1 cellular context compared by ENCODE assay signal in the genomic region with DNA sequence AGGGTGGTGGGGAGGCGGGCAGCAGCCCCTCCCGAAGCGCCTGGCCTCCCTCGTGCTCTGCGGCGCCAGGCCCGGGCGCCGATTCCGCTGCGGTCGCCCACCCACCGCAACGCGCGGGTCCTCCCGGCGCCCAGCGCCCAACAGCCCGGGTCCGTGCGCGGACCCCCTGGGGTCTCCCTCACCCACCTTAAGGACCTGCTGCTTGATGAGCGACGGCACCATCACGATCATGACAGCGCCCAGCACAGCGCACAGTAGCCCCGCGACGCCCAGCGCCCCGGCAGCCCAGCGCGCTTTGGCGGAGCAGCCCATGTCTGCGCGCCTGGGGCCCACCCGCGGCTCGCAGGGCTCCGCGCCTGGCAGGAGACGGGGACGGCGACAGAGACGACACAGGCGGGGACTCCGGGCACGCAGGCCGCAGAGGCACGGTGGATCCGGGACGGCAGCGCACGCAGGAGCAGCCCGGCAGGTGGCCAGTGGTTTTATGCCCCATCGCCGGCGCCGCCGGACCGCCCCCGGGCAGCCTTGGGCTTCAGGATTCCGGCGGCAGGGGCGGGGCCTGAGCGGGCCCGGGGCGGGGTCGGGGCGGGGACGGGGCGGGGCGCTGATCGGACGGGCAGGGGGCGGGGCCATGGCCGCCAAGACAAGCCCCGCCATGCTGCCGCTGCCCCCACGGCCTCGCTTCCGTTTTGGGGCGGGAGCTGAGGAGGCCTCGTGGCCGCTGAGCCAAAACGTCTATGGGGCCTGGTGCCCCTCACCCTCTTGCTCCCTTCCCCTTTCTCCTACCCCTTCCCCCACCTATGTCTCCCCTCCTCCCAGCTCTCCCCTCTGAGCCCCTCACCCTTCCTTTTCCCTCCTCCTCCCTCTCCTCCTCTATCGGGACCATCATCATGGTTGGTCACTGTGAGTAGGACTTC.
TF ChIP-seq lines count a peak whose summit lies in the region.

A gene with protein sequence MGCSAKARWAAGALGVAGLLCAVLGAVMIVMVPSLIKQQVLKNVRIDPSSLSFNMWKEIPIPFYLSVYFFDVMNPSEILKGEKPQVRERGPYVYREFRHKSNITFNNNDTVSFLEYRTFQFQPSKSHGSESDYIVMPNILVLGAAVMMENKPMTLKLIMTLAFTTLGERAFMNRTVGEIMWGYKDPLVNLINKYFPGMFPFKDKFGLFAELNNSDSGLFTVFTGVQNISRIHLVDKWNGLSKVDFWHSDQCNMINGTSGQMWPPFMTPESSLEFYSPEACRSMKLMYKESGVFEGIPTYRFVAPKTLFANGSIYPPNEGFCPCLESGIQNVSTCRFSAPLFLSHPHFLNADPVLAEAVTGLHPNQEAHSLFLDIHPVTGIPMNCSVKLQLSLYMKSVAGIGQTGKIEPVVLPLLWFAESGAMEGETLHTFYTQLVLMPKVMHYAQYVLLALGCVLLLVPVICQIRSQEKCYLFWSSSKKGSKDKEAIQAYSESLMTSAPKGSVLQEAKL (minus strand): TSS at position 456 of the 917 bp plus-strand sequence. CDS start 144 bp downstream, at position 312.

TF ChIP-seq in HepG2, 621 proteins besides CTCF, POLR2A, EP300 and RAD21 (continued from another document and continues in another):
- TF ChIP-seq, protein P1, sequence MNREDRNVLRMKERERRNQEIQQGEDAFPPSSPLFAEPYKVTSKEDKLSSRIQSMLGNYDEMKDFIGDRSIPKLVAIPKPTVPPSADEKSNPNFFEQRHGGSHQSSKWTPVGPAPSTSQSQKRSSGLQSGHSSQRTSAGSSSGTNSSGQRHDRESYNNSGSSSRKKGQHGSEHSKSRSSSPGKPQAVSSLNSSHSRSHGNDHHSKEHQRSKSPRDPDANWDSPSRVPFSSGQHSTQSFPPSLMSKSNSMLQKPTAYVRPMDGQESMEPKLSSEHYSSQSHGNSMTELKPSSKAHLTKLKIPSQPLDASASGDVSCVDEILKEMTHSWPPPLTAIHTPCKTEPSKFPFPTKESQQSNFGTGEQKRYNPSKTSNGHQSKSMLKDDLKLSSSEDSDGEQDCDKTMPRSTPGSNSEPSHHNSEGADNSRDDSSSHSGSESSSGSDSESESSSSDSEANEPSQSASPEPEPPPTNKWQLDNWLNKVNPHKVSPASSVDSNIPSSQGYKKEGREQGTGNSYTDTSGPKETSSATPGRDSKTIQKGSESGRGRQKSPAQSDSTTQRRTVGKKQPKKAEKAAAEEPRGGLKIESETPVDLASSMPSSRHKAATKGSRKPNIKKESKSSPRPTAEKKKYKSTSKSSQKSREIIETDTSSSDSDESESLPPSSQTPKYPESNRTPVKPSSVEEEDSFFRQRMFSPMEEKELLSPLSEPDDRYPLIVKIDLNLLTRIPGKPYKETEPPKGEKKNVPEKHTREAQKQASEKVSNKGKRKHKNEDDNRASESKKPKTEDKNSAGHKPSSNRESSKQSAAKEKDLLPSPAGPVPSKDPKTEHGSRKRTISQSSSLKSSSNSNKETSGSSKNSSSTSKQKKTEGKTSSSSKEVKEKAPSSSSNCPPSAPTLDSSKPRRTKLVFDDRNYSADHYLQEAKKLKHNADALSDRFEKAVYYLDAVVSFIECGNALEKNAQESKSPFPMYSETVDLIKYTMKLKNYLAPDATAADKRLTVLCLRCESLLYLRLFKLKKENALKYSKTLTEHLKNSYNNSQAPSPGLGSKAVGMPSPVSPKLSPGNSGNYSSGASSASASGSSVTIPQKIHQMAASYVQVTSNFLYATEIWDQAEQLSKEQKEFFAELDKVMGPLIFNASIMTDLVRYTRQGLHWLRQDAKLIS (CRISPR knock-in tag; IDR thresholded peaks at IDR 0.05) = 0 out of 2 replicates have a peak, but pooled peaks have one; percentile 84
- TF ChIP-seq NFAT5 (CRISPR knock-in tag; IDR thresholded peaks at IDR 0.05) = 0 out of 2 replicates have a peak, but pooled peaks have one; percentile 45
- peak; percentile 82; the same call in 1 of the 2 replicates for TF ChIP-seq MAZ (IDR thresholded peaks at IDR 0.05; ENCODE audit: borderline replicate concordance, low read depth, low read length)
- no peak for TF ChIP-seq MAZ (CRISPR knock-in tag; IDR thresholded peaks at IDR 0.05; ENCODE audit: low read depth)
- TF ChIP-seq EED (CRISPR knock-in tag; IDR thresholded peaks at IDR 0.05) = 0 out of 2 replicates have a peak, but pooled peaks have one; percentile 53
- TF ChIP-seq NRL (CRISPR knock-in tag; IDR thresholded peaks at IDR 0.05; ENCODE audit: borderline replicate concordance) = no peak
- no peak for TF ChIP-seq SSRP1 (CRISPR knock-in tag; IDR thresholded peaks at IDR 0.05)
- no peak for TF ChIP-seq FOXJ3 (CRISPR knock-in tag; IDR thresholded peaks at IDR 0.05; ENCODE audit: borderline replicate concordance)
- no peak; the same call in 1 of the 2 replicates for TF ChIP-seq SP2 (CRISPR knock-in tag; IDR thresholded peaks at IDR 0.05)
- TF ChIP-seq ZFYVE20 (CRISPR knock-in tag; IDR thresholded peaks at IDR 0.05; ENCODE audit: borderline replicate concordance, low read depth) = no peak
- TF ChIP-seq FOXA1 (IDR thresholded peaks at IDR 0.05) = no peak
- TF ChIP-seq FOXA1 (CRISPR knock-in tag; IDR thresholded peaks at IDR 0.05) = peak; percentile 31; the same call in 1 of the 2 replicates
- TF ChIP-seq ZNF205 (CRISPR knock-in tag; IDR thresholded peaks at IDR 0.05) = 0 out of 2 replicates have a peak, but pooled peaks have one; percentile 51
- 0 out of 2 replicates have a peak, but pooled peaks have one; percentile 39 for TF ChIP-seq SATB2 (CRISPR knock-in tag; IDR thresholded peaks at IDR 0.05)
- TF ChIP-seq RCOR2 (CRISPR knock-in tag; IDR thresholded peaks at IDR 0.05) = 0 out of 2 replicates have a peak, but pooled peaks have one; percentile 29
- TF ChIP-seq ARNTL (CRISPR knock-in tag; IDR thresholded peaks at IDR 0.05) = peak; percentile 41; the same call in 1 of the 2 replicates
- no peak for TF ChIP-seq ATAD3A (CRISPR knock-in tag; IDR thresholded peaks at IDR 0.05)
- no peak for TF ChIP-seq ZNF124 (CRISPR knock-in tag; IDR thresholded peaks at IDR 0.05)
- peak; percentile 70; the same call in 1 of the 2 replicates for TF ChIP-seq ZFAT (CRISPR knock-in tag; conservative IDR thresholded peaks at IDR 0.05)
- TF ChIP-seq SRY (CRISPR knock-in tag; IDR thresholded peaks at IDR 0.05) = peak; percentile 53; the same call in 1 of the 2 replicates
- TF ChIP-seq NFRKB (IDR thresholded peaks at IDR 0.05) = no peak
- TF ChIP-seq PHF8 (CRISPR knock-in tag; IDR thresholded peaks at IDR 0.05) = peak; percentile 82
- 0 out of 2 replicates have a peak, but pooled peaks have one; percentile 25 for TF ChIP-seq PPARG (CRISPR knock-in tag; conservative IDR thresholded peaks at IDR 0.05)
- TF ChIP-seq FOSL1 (CRISPR knock-in tag; IDR thresholded peaks at IDR 0.05; ENCODE audit: borderline replicate concordance) = no peak
- no peak for TF ChIP-seq ZNF7 (CRISPR knock-in tag; IDR thresholded peaks at IDR 0.05)
- TF ChIP-seq POGK (CRISPR knock-in tag; conservative IDR thresholded peaks at IDR 0.05) = peak; percentile 58
- TF ChIP-seq ZNF121 (CRISPR knock-in tag; IDR thresholded peaks at IDR 0.05) = peak; percentile 31; the same call in 1 of the 2 replicates
- TF ChIP-seq, protein P2, sequence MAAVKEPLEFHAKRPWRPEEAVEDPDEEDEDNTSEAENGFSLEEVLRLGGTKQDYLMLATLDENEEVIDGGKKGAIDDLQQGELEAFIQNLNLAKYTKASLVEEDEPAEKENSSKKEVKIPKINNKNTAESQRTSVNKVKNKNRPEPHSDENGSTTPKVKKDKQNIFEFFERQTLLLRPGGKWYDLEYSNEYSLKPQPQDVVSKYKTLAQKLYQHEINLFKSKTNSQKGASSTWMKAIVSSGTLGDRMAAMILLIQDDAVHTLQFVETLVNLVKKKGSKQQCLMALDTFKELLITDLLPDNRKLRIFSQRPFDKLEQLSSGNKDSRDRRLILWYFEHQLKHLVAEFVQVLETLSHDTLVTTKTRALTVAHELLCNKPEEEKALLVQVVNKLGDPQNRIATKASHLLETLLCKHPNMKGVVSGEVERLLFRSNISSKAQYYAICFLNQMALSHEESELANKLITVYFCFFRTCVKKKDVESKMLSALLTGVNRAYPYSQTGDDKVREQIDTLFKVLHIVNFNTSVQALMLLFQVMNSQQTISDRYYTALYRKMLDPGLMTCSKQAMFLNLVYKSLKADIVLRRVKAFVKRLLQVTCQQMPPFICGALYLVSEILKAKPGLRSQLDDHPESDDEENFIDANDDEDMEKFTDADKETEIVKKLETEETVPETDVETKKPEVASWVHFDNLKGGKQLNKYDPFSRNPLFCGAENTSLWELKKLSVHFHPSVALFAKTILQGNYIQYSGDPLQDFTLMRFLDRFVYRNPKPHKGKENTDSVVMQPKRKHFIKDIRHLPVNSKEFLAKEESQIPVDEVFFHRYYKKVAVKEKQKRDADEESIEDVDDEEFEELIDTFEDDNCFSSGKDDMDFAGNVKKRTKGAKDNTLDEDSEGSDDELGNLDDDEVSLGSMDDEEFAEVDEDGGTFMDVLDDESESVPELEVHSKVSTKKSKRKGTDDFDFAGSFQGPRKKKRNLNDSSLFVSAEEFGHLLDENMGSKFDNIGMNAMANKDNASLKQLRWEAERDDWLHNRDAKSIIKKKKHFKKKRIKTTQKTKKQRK (IDR thresholded peaks at IDR 0.05; ENCODE audit: low read length) = no peak
- TF ChIP-seq ZFP36L1 (CRISPR knock-in tag; IDR thresholded peaks at IDR 0.05) = no peak
- TF ChIP-seq, protein P3, sequence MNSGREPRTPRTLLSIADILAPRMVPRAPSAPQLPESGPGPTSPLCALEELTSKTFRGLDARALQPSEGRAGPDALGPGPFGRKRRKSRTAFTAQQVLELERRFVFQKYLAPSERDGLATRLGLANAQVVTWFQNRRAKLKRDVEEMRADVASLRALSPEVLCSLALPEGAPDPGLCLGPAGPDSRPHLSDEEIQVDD (CRISPR knock-in tag; IDR thresholded peaks at IDR 0.05; ENCODE audit: borderline replicate concordance) = 0 out of 2 replicates have a peak, but pooled peaks have one; percentile 65
- no peak for TF ChIP-seq RFXANK (CRISPR knock-in tag; IDR thresholded peaks at IDR 0.05)
- TF ChIP-seq ZNF317 (CRISPR knock-in tag; IDR thresholded peaks at IDR 0.05) = no peak
- peak; percentile 31; the same call in 1 of the 2 replicates for TF ChIP-seq ZNF331 (CRISPR knock-in tag; IDR thresholded peaks at IDR 0.05)
- no peak for TF ChIP-seq XBP1 (CRISPR knock-in tag; IDR thresholded peaks at IDR 0.05)
- no peak for TF ChIP-seq PHF5A (CRISPR knock-in tag; IDR thresholded peaks at IDR 0.05; ENCODE audit: low read depth, unreplicated experiment)
- TF ChIP-seq TIGD3 (CRISPR knock-in tag; IDR thresholded peaks at IDR 0.05; ENCODE audit: borderline replicate concordance) = no peak
- no peak for TF ChIP-seq ZBTB21 (CRISPR knock-in tag; IDR thresholded peaks at IDR 0.05)
- no peak for TF ChIP-seq TOPORS (CRISPR knock-in tag; IDR thresholded peaks at IDR 0.05)
- 0 out of 2 replicates have a peak, but pooled peaks have one; percentile 46 for TF ChIP-seq MIER2 (CRISPR knock-in tag; IDR thresholded peaks at IDR 0.05)
- no peak for TF ChIP-seq TOE1 (CRISPR knock-in tag; IDR thresholded peaks at IDR 0.05)
- TF ChIP-seq TAF15 (IDR thresholded peaks at IDR 0.05; ENCODE audit: low read depth, low read length, poor library complexity, severe bottlenecking) = no peak
- TF ChIP-seq ZNF766 (CRISPR knock-in tag; IDR thresholded peaks at IDR 0.05; ENCODE audit: borderline replicate concordance) = peak; percentile 71; the same call in 1 of the 2 replicates
- no peak; the same call in 1 of the 2 replicates for TF ChIP-seq ZNF367 (CRISPR knock-in tag; IDR thresholded peaks at IDR 0.05; ENCODE audit: borderline replicate concordance)
